ENCODE assay signal across 1 cellular context in the genomic region with DNA sequence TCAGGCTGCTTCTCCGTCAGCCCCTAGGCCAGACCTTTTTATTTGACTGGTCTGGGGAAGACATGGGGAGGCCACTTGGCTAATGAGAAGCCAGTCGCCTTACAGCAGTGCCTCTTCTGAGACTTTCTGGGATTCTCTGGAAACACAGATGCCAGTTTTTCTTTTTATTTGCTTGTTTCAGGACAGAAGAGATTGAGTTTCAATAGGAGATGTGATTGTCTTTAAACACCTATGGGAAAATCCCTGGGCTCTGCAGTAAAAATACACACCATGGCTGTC.
TF ChIP-seq lines count a peak whose summit lies in the region.

No MANE protein-coding gene starts in this region.

TF ChIP-seq in WTC11, 78 proteins besides CTCF, POLR2A, EP300 and RAD21 (continued from another document):
- TF ChIP-seq, protein P1, sequence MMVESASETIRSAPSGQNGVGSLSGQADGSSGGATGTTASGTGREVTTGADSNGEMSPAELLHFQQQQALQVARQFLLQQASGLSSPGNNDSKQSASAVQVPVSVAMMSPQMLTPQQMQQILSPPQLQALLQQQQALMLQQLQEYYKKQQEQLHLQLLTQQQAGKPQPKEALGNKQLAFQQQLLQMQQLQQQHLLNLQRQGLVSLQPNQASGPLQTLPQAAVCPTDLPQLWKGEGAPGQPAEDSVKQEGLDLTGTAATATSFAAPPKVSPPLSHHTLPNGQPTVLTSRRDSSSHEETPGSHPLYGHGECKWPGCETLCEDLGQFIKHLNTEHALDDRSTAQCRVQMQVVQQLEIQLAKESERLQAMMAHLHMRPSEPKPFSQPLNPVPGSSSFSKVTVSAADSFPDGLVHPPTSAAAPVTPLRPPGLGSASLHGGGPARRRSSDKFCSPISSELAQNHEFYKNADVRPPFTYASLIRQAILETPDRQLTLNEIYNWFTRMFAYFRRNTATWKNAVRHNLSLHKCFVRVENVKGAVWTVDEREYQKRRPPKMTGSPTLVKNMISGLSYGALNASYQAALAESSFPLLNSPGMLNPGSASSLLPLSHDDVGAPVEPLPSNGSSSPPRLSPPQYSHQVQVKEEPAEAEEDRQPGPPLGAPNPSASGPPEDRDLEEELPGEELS (CRISPR knock-in tag; IDR thresholded peaks at IDR 0.05) = no peak
- TF ChIP-seq, protein P2, sequence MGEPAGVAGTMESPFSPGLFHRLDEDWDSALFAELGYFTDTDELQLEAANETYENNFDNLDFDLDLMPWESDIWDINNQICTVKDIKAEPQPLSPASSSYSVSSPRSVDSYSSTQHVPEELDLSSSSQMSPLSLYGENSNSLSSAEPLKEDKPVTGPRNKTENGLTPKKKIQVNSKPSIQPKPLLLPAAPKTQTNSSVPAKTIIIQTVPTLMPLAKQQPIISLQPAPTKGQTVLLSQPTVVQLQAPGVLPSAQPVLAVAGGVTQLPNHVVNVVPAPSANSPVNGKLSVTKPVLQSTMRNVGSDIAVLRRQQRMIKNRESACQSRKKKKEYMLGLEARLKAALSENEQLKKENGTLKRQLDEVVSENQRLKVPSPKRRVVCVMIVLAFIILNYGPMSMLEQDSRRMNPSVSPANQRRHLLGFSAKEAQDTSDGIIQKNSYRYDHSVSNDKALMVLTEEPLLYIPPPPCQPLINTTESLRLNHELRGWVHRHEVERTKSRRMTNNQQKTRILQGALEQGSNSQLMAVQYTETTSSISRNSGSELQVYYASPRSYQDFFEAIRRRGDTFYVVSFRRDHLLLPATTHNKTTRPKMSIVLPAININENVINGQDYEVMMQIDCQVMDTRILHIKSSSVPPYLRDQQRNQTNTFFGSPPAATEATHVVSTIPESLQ (CRISPR knock-in tag; IDR thresholded peaks at IDR 0.05) = no peak
- TF ChIP-seq RELA (CRISPR knock-in tag; IDR thresholded peaks at IDR 0.05; ENCODE audit: borderline replicate concordance) = no peak
- TF ChIP-seq, protein P3, sequence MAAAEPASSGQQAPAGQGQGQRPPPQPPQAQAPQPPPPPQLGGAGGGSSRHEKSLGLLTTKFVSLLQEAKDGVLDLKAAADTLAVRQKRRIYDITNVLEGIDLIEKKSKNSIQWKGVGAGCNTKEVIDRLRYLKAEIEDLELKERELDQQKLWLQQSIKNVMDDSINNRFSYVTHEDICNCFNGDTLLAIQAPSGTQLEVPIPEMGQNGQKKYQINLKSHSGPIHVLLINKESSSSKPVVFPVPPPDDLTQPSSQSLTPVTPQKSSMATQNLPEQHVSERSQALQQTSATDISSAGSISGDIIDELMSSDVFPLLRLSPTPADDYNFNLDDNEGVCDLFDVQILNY (CRISPR knock-in tag; IDR thresholded peaks at IDR 0.05) = no peak
- TF ChIP-seq, protein P4, sequence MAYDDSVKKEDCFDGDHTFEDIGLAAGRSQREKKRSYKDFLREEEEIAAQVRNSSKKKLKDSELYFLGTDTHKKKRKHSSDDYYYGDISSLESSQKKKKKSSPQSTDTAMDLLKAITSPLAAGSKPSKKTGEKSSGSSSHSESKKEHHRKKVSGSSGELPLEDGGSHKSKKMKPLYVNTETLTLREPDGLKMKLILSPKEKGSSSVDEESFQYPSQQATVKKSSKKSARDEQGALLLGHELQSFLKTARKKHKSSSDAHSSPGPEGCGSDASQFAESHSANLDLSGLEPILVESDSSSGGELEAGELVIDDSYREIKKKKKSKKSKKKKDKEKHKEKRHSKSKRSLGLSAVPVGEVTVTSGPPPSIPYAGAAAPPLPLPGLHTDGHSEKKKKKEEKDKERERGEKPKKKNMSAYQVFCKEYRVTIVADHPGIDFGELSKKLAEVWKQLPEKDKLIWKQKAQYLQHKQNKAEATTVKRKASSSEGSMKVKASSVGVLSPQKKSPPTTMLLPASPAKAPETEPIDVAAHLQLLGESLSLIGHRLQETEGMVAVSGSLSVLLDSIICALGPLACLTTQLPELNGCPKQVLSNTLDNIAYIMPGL (CRISPR knock-in tag; IDR thresholded peaks at IDR 0.05) = no peak
